8 cellular contexts compared by ENCODE assay signal in genomic region chr14:51436630-51437029, GRCh38.
"Had no signal": no experiment of that assay in that cellular context is flagged by ENCODE, and none has a peak within 500 bp of the region (broad histone marks: within the 10 kb centered on the region; RNA-seq: fewer than 3 reads in every experiment).

No MANE protein-coding gene starts in this region.

- H3K36me3 ChIP-seq: HAP-1 had no signal

- H3K4me1 ChIP-seq: HAP-1 had no signal

- H3K27ac ChIP-seq: GM23248, KMS-11 had no signal

- H3K4me3 ChIP-seq: GM23248, HAP-1 had no signal

- FAIRE-seq: HepG2 had no signal

- H3K4me2 ChIP-seq: KMS-11 had no signal

- H2AFZ ChIP-seq: GM23248 had no signal

- DNase-seq: GM23248, GOT3, H7, KBM-7 had no signal

- H3K9me3 ChIP-seq: HAP-1 had no signal

- H3K27ac Mint-ChIP-seq: IgD-negative memory B cell had no signal

- H3K9me3 Mint-ChIP-seq: IgD-negative memory B cell had no signal

- H3K9ac ChIP-seq: GM23248, KMS-11 had no signal
